Comparison of ENCODE assay signal across 10 cellular contexts in genomic region chr1:28885472-28885877, GRCh38. TPM values are rescaled to one million over a fixed set of nuclear protein-coding genes. Genes with fewer than 3 reads are reported as not detected.
DNase-seq lines count a peak whose midpoint lies in the region; ATAC-seq, FAIRE-seq and TF ChIP-seq lines count a peak whose summit lies in the region.
"Had no signal": no experiment of that assay in that cellular context is flagged by ENCODE, and none has a peak within 500 bp of the region (broad histone marks: within the 10 kb centered on the region; RNA-seq: fewer than 3 reads in every experiment).

No MANE protein-coding gene starts in this region.

- H3K4me1 ChIP-seq in A549 (peaks cover 40% of the 10 kb centered on the region), GM23338 (ENCODE audit: insufficient read depth) (peaks cover 34% of the 10 kb centered on the region), muscle layer of colon (ENCODE audit: insufficient read depth, low read length) (peaks cover 33% of the 10 kb centered on the region)

- 75% methylated on average over 7 of the region's 7 CpGs for WGBS in A549 (ENCODE audit: missing lambda C conversion rate)

- peaks cover 16% of the 10 kb centered on the region; the same call in 1 of the 2 replicates for H3K27me3 ChIP-seq in GM23338 (ENCODE audit: insufficient read depth)
- H3K27me3 ChIP-seq in muscle layer of colon (ENCODE audit: control insufficient read depth in 1 of 2, insufficient read depth in 2 of 2, low read length in 2 of 2): no peaks in the 10 kb centered on the region
- H3K27me3 ChIP-seq: SJCRH30 had no signal

- peak overlapping the region; percentile 91 to 96 for H3K27ac ChIP-seq in A549
- H3K27ac ChIP-seq in GM23338 (ENCODE audit: low read depth): no peak overlapping the region
- peak overlapping the region; percentile 29 for H3K27ac ChIP-seq in muscle layer of colon (ENCODE audit: low read depth, low read length)
- H3K27ac ChIP-seq: SJCRH30 had no signal

- no peak overlapping the region for H3K4me3 ChIP-seq in A549
- H3K4me3 ChIP-seq in GM23338: peak overlapping the region; percentile 95; the same call in 1 of the 2 replicates
- no peak overlapping the region for H3K4me3 ChIP-seq in muscle layer of colon (ENCODE audit: low read depth in 1 of 2, low read length in 2 of 2)
- H3K4me3 ChIP-seq: SJCRH30 had no signal

- peaks cover 46% of the 10 kb centered on the region for H3K4me1 Mint-ChIP-seq in GM23338
- peaks cover 59% of the 10 kb centered on the region for H3K4me1 Mint-ChIP-seq in activated naive CD4-positive, alpha-beta T cell treated with anti-CD3 and anti-CD28 coated beads, Interleukin-2, amount 50 U/mL, for 24 hours

- H3K27me3 Mint-ChIP-seq in GM23338 (ENCODE audit: insufficient read depth, low read depth, poor library complexity): peaks cover 35% of the 10 kb centered on the region
- H3K27me3 Mint-ChIP-seq in activated naive CD4-positive, alpha-beta T cell treated with anti-CD3 and anti-CD28 coated beads, Interleukin-2, amount 50 U/mL, for 24 hours: no peaks in the 10 kb centered on the region

- H3K27ac Mint-ChIP-seq in GM23338: no peak overlapping the region
- peak overlapping the region; percentile 57 for H3K27ac Mint-ChIP-seq in activated naive CD4-positive, alpha-beta T cell treated with anti-CD3 and anti-CD28 coated beads, Interleukin-2, amount 50 U/mL, for 24 hours

- CTCF ChIA-PET in A549 (lab: Yijun Ruan, JAX): interaction anchor here (0.7 to 12.9 kb wide), 5 partner anchors 9 to 316 kb away, joined by 3 to 512 read pairs (median 6); no protein-coding TSS in a partner anchor

- H3K9ac ChIP-seq in muscle layer of colon (ENCODE audit: low read length): no peak overlapping the region

- H3F3A ChIP-seq in GM23338 (replicated peaks; ENCODE audit: low read depth): peaks cover 11% of the 10 kb centered on the region

- POLR2A ChIA-PET in A549 (lab: Yijun Ruan, JAX): interaction anchor here (0.6 to 0.7 kb wide), 2 partner anchors 139 to 296 kb away, joined by 3 to 4 read pairs; partner anchors contain the start of gene SRSF4

- H3K9me3 Mint-ChIP-seq in GM23338: no peaks in the 10 kb centered on the region; the same call in 2 of the 3 replicates
- H3K9me3 Mint-ChIP-seq in activated naive CD4-positive, alpha-beta T cell treated with anti-CD3 and anti-CD28 coated beads, Interleukin-2, amount 50 U/mL, for 24 hours: no peaks in the 10 kb centered on the region

- H3K79me2 ChIP-seq in GM23338 (replicated peaks; ENCODE audit: insufficient read depth): no peaks in the 10 kb centered on the region

- 0 out of 2 replicates have a peak overlapping the region, but pooled peaks have one; percentile 38 for H2AFZ ChIP-seq in GM23338

- TF ChIP-seq CTCF in A549 (IDR thresholded peaks at IDR 0.05) (no peak), GM23338 (conservative IDR thresholded peaks at IDR 0.05; ENCODE audit: low read depth in 2 of 2) (no peak)

- H3K4me2 ChIP-seq in A549: peak overlapping the region; percentile 71
- peak overlapping the region; percentile 81 for H3K4me2 ChIP-seq in GM23338

- H3K36me3 ChIP-seq in GM23338 (ENCODE audit: insufficient read depth): no peaks in the 10 kb centered on the region
- H3K36me3 ChIP-seq in muscle layer of colon (ENCODE audit: insufficient read depth, low read length): no peaks in the 10 kb centered on the region
- H3K36me3 ChIP-seq: SJCRH30 had no signal

- H4K20me1 ChIP-seq in GM23338 (replicated peaks; ENCODE audit: insufficient read depth): no peaks in the 10 kb centered on the region

- TF ChIP-seq POLR2A in A549 (IDR thresholded peaks at IDR 0.05; ENCODE audit: low read length): no peak

- TF ChIP-seq RAD21 in A549 (conservative IDR thresholded peaks at IDR 0.05 in 1 of 2, IDR thresholded peaks at IDR 0.05 in 1 of 2): no peak

- FAIRE-seq in A549 (lab: Jason Lieb, UNC): no peak

- H3K4me3 Mint-ChIP-seq in GM23338: no peak overlapping the region; the same call in 2 of the 3 replicates
- no peak overlapping the region for H3K4me3 Mint-ChIP-seq in activated naive CD4-positive, alpha-beta T cell treated with anti-CD3 and anti-CD28 coated beads, Interleukin-2, amount 50 U/mL, for 24 hours

- TF ChIP-seq EP300 in A549 (IDR thresholded peaks at IDR 0.05): no peak

- no peak for DNase-seq in A549 (ENCODE audit: low read depth in 1 of 2, low spot score in 1 of 2)
- DNase-seq in GM23338 (ENCODE audit: low spot score): no peak
- DNase-seq in T-helper 9 cell: no peak
- no peak for DNase-seq in NCI-H1105 treated with DMSO at 0.1 percent for 48 hours (lab: John Stamatoyannopoulos, UW)
- no peak for DNase-seq in NK-92 treated with Interleukin-12 subunit alpha and Interleukin-12 subunit beta, amount 100 ng/mL, for 24 hours (lab: John Stamatoyannopoulos, UW)
- DNase-seq: NCI-H1092 had no signal

- ATAC-seq in A549 (no peak), GM23338 (no peak), GM21529 (IDR thresholded peaks at IDR 0.05; ENCODE audit: unreplicated experiment) (no peak)

- H3K36me3 Mint-ChIP-seq in GM23338 (ENCODE audit: low read depth): no peaks in the 10 kb centered on the region
- H3K36me3 Mint-ChIP-seq in activated naive CD4-positive, alpha-beta T cell treated with anti-CD3 and anti-CD28 coated beads, Interleukin-2, amount 50 U/mL, for 24 hours: no peaks in the 10 kb centered on the region

- H3K9me3 ChIP-seq in A549 (no peaks in the 10 kb centered on the region), muscle layer of colon (ENCODE audit: low read length) (no peaks in the 10 kb centered on the region)
- H3K9me3 ChIP-seq: SJCRH30 had no signal

- H3K9me2 ChIP-seq in GM23338 (ENCODE audit: insufficient read depth): no peaks in the 10 kb centered on the region

TF ChIP-seq in A549, 52 proteins besides CTCF, POLR2A, EP300 and RAD21 (continues in another document):
- TF ChIP-seq RCOR1 (IDR thresholded peaks at IDR 0.05; ENCODE audit: low read depth, low read length) (no peak), ZC3H11A (IDR thresholded peaks at IDR 0.05) (no peak), MAX (IDR thresholded peaks at IDR 0.05) (no peak)

TF ChIP-seq in GM23338, 12 proteins besides CTCF, POLR2A, EP300 and RAD21 (continues in another document):
- TF ChIP-seq POLR2AphosphoS5 (IDR thresholded peaks at IDR 0.05; ENCODE audit: low read depth): no peak
- no peak for TF ChIP-seq EZH2phosphoT487 (IDR thresholded peaks at IDR 0.05; ENCODE audit: unreplicated experiment)

RNA-seq across cellular contexts. Expression of gene EPB41, which starts 28.9 kb away (rescaled TPM):
- 12.8 and 15.6 TPM in 2 replicates for polyA plus RNA-seq in A549 (2011; rRNA removed)
- polyA plus RNA-seq in A549 (2012; cell fraction: cytosol; rRNA removed): 2.7 and 3.1 TPM in 2 replicates
- 3.2 and 8.2 TPM in 2 replicates for polyA plus RNA-seq in A549 (2012; cell fraction: nucleus; rRNA removed)
- polyA plus RNA-seq in A549 (2017; fragmentation: RNase III; extraction: RNeasy Plus Mini Kit Qiagen cat#74134 plus additional on column Dnase treatment): 4.4 to 4.9 TPM (median 4.8 TPM) in 3 replicates
- polyA minus RNA-seq in A549 (2011; rRNA and poly(A)+ RNA removed): 11.8 and 18.6 TPM in 2 replicates
- total RNA-seq in GM23338 (2014; rRNA removed; shearing (Covaris generic)): 108 and 112 TPM in 2 replicates
- polyA plus RNA-seq in GM23338 (2016; fragmentation: Nextera tagmentation; extraction: Ambion mirVana): 25.4 and 26.8 TPM in 2 replicates
